ENCODE assay signal across 20 cellular contexts in the genomic region with DNA sequence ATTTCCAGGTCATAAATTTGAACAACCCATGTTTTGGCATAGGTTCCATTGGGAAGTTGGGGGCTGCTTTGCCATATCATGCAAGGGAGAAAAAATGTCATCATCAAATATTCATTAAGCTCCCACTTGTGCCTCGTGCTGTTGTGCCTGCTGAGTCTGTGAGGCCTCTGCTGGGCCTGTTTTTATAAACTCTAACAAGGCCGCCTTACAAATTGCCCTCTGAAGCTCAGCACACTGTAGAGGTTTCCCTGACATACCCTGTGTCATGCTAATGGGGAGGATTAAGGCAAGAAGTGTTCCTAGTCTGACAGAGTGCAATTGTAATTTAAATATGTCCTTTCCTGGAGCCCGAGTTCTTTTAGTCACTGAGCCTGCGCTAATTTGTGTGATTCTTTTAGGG. TPM values are rescaled to one million over a fixed set of nuclear protein-coding genes. Genes with fewer than 3 reads are reported as not detected.
DNase-seq lines count a peak whose midpoint lies in the region; ATAC-seq and TF ChIP-seq lines count a peak whose summit lies in the region.
"Had no signal": no experiment of that assay in that cellular context is flagged by ENCODE, and none has a peak within 500 bp of the region (broad histone marks: within the 10 kb centered on the region; RNA-seq: fewer than 3 reads in every experiment).

No MANE protein-coding gene starts in this region.

- H3K27ac ChIP-seq in HUES48 (ENCODE audit: low read depth, low read length) (peak overlapping the region; percentile 88), cingulate gyrus (ENCODE audit: low read depth, low read length) (peak overlapping the region; percentile 82)
- H3K27ac ChIP-seq: body of pancreas, colonic mucosa, left lung, sigmoid colon had no signal

- H3K4me1 Mint-ChIP-seq in activated T-cell treated with anti-CD3 and anti-CD28 coated beads, Interleukin-2, amount 50 U/mL, for 4 hours (ENCODE audit: low read depth), result no peaks in the 10 kb centered on the region
- no peaks in the 10 kb centered on the region for H3K4me1 Mint-ChIP-seq in activated naive CD8-positive, alpha-beta T cell treated with anti-CD3 and anti-CD28 coated beads for 36 hours
- H3K4me1 Mint-ChIP-seq: stimulated activated effector memory CD8-positive, alpha-beta T cell treated with anti-CD3 and anti-CD28 coated beads, Interleukin-12 subunit alpha, Interleukin-12 subunit beta, amount 100 ng/mL, for 72 hours had no signal

- peaks cover 22% of the 10 kb centered on the region for H3K27me3 Mint-ChIP-seq in activated T-cell treated with anti-CD3 and anti-CD28 coated beads, Interleukin-2, amount 50 U/mL, for 4 hours (ENCODE audit: low read depth)
- peaks cover 49% of the 10 kb centered on the region for H3K27me3 Mint-ChIP-seq in activated naive CD8-positive, alpha-beta T cell treated with anti-CD3 and anti-CD28 coated beads for 36 hours

- H3K36me3 ChIP-seq in HUES48 (ENCODE audit: control insufficient read depth, insufficient read depth, low read length), result no peaks in the 10 kb centered on the region
- H3K36me3 ChIP-seq: colonic mucosa, left lung, sigmoid colon had no signal

- no peak overlapping the region for H3K27ac Mint-ChIP-seq in activated naive CD8-positive, alpha-beta T cell treated with anti-CD3 and anti-CD28 coated beads for 36 hours
- H3K27ac Mint-ChIP-seq: activated CD4-positive, alpha-beta memory T cell treated with anti-CD3 and anti-CD28 coated beads for 36 hours; CD4-positive, alpha-beta T cell; stimulated activated effector memory CD8-positive, alpha-beta T cell treated with anti-CD3 and anti-CD28 coated beads, Interleukin-12 subunit alpha, Interleukin-12 subunit beta, amount 100 ng/mL, for 72 hours had no signal

- H3K4me3 ChIP-seq in HUES48 (ENCODE audit: low read depth, low read length), result 0 out of 2 replicates have a peak overlapping the region, but pooled peaks have one; percentile 15
- H3K4me3 ChIP-seq: body of pancreas, colonic mucosa, left lung, sigmoid colon had no signal

- in situ Hi-C loops in GM13976 (cut with MboI; ENCODE audit: low sequenced_read_pairs, unreplicated experiment), result no loop called here

- no peaks in the 10 kb centered on the region for H3K36me3 Mint-ChIP-seq in activated T-cell treated with anti-CD3 and anti-CD28 coated beads, Interleukin-2, amount 50 U/mL, for 4 hours (ENCODE audit: insufficient read depth)
- no peaks in the 10 kb centered on the region for H3K36me3 Mint-ChIP-seq in activated naive CD8-positive, alpha-beta T cell treated with anti-CD3 and anti-CD28 coated beads for 36 hours
- H3K36me3 Mint-ChIP-seq: activated CD4-positive, alpha-beta memory T cell treated with anti-CD3 and anti-CD28 coated beads for 36 hours; stimulated activated effector memory CD8-positive, alpha-beta T cell treated with anti-CD3 and anti-CD28 coated beads, Interleukin-12 subunit alpha, Interleukin-12 subunit beta, amount 100 ng/mL, for 72 hours had no signal

- H3K9me3 ChIP-seq in HUES48 (ENCODE audit: control insufficient read depth, insufficient read depth, low read length), result no peaks in the 10 kb centered on the region
- H3K9me3 ChIP-seq: body of pancreas, colonic mucosa, left lung, sigmoid colon had no signal

- DNase-seq in Ammon's horn (ENCODE audit: low spot score) (peak; percentile 56), iPS-NIHi7 (ENCODE audit: extremely low spot score) (peak; percentile 70), AG08395 (ENCODE audit: low spot score) (no peak), GM13976 (ENCODE audit: low spot score) (no peak)
- no peak for DNase-seq in activated T-cell treated with anti-CD3 and anti-CD28 coated beads, Interleukin-2, amount 50 U/mL, for 4 hours
- no peak for DNase-seq in activated naive CD8-positive, alpha-beta T cell treated with anti-CD3 and anti-CD28 coated beads for 36 hours
- DNase-seq: activated CD4-positive, alpha-beta memory T cell treated with anti-CD3 and anti-CD28 coated beads for 36 hours; activated naive CD4-positive, alpha-beta T cell treated with anti-CD3 and anti-CD28 coated beads, Interleukin-2, amount 50 U/mL, for 16 hours; activated T-cell treated with anti-CD3 and anti-CD28 coated beads, Interleukin-2, amount 50 U/mL, for 1 hour; body of pancreas; CD4-positive, alpha-beta T cell; colonic mucosa; left lung; NCI-H524 treated with DMSO at 0.1 percent for 48 hours; SHP77 treated with DMSO at 0.1 percent for 48 hours; sigmoid colon had no signal

- no peak overlapping the region for H3K9ac ChIP-seq in HUES48 (ENCODE audit: low read depth, low read length)

- no peak for TF ChIP-seq CTCF in GM13976 (IDR thresholded peaks at IDR 0.05; ENCODE audit: borderline replicate concordance, control extremely low read depth, extremely low read depth, insufficient read depth, missing control alignments)

- peaks cover 25% of the 10 kb centered on the region for H3K4me1 ChIP-seq in HUES48 (ENCODE audit: control insufficient read depth, insufficient read depth, low read length)
- H3K4me1 ChIP-seq: body of pancreas, colonic mucosa, left lung, sigmoid colon had no signal

- peaks cover 61% of the 10 kb centered on the region for H3K27me3 ChIP-seq in HUES48 (ENCODE audit: control insufficient read depth, insufficient read depth, low read length)
- H3K27me3 ChIP-seq: body of pancreas, colonic mucosa, left lung, sigmoid colon had no signal

- no peaks in the 10 kb centered on the region for H3K9me3 Mint-ChIP-seq in activated T-cell treated with anti-CD3 and anti-CD28 coated beads, Interleukin-2, amount 50 U/mL, for 4 hours
- no peaks in the 10 kb centered on the region for H3K9me3 Mint-ChIP-seq in activated naive CD8-positive, alpha-beta T cell treated with anti-CD3 and anti-CD28 coated beads for 36 hours
- H3K9me3 Mint-ChIP-seq: activated CD4-positive, alpha-beta memory T cell treated with anti-CD3 and anti-CD28 coated beads for 36 hours; CD4-positive, alpha-beta T cell; stimulated activated effector memory CD8-positive, alpha-beta T cell treated with anti-CD3 and anti-CD28 coated beads, Interleukin-12 subunit alpha, Interleukin-12 subunit beta, amount 100 ng/mL, for 72 hours had no signal

- no peak for ATAC-seq in activated T-cell treated with anti-CD3 and anti-CD28 coated beads, Interleukin-2, amount 50 U/mL, for 4 hours
- ATAC-seq: body of pancreas, HCT116, left lung had no signal

- no peak overlapping the region for H3K4me3 Mint-ChIP-seq in activated T-cell treated with anti-CD3 and anti-CD28 coated beads, Interleukin-2, amount 50 U/mL, for 4 hours
- H3K4me3 Mint-ChIP-seq in activated naive CD8-positive, alpha-beta T cell treated with anti-CD3 and anti-CD28 coated beads for 36 hours, result no peak overlapping the region
- H3K4me3 Mint-ChIP-seq: activated CD4-positive, alpha-beta memory T cell treated with anti-CD3 and anti-CD28 coated beads for 36 hours; CD4-positive, alpha-beta T cell; stimulated activated effector memory CD8-positive, alpha-beta T cell treated with anti-CD3 and anti-CD28 coated beads, Interleukin-12 subunit alpha, Interleukin-12 subunit beta, amount 100 ng/mL, for 72 hours had no signal

RNA-seq across cellular contexts. Expression of a gene that starts 17.6 kb away (rescaled TPM):
- under 1 TPM; 0.28 to 0.53 (median 0.30) TPM for total RNA-seq in activated T-cell treated with anti-CD3 and anti-CD28 coated beads, Interleukin-2, amount 50 U/mL, for 4 hours
- 1 to 10 TPM; 3.1 to 3.7 TPM for total RNA-seq in activated naive CD8-positive, alpha-beta T cell treated with anti-CD3 and anti-CD28 coated beads for 36 hours

Comparison
In these comparisons a context has a peak if more than half of its experiments do, and no peak if none do; other contexts are left out.
1. DNase-seq: peak in Ammon's horn (single experiment) and iPS-NIHi7 (single experiment); none in AG08395 (single experiment), activated T-cell treated with anti-CD3 and anti-CD28 coated beads, Interleukin-2, amount 50 U/mL, for 4 hours (single experiment), activated naive CD8-positive, alpha-beta T cell treated with anti-CD3 and anti-CD28 coated beads for 36 hours (single experiment) and GM13976 (single experiment).